In the genomic region with DNA sequence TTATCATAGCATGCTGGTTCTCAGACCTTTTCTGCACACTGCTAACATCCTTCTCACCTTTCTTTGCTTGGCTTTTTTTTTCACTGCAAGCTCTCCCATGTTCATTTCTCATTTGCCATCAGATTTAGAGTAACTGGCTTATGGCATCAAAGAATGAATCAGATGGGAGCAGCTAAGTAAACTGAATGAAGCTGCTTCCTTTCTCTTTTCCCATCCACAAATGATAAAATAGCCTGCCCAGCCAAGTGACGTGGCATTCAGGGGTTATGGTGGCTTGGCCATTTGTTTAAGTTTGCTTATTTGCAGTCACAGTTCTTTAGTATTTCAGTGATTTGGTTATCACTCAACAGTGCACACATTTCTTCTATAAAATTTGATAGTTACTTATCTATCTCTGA, we compare ENCODE assay signal across 23 cellular contexts.
DNase-seq lines count a peak whose midpoint lies in the region; ATAC-seq and TF ChIP-seq lines count a peak whose summit lies in the region.
"Had no signal": no experiment of that assay in that cellular context is flagged by ENCODE, and none has a peak within 500 bp of the region (broad histone marks: within the 10 kb centered on the region; RNA-seq: fewer than 3 reads in every experiment).

No MANE protein-coding gene starts in this region.

- TF ChIP-seq CTCF in H9 (conservative IDR thresholded peaks at IDR 0.05) (no peak), hepatocyte (IDR thresholded peaks at IDR 0.05; ENCODE audit: poor library complexity) (no peak)

- no peak overlapping the region for H3T11ph ChIP-seq in H9 (ENCODE audit: low read length)

- H3K4me1 ChIP-seq in H9 (ENCODE audit: insufficient read depth, low read length) (no peaks in the 10 kb centered on the region), hepatocyte (ENCODE audit: insufficient read depth) (no peaks in the 10 kb centered on the region)
- H3K4me1 ChIP-seq: SJSA1 had no signal

- H3K79me2 ChIP-seq in H9 (ENCODE audit: insufficient read depth, low read length) (no peaks in the 10 kb centered on the region), hepatocyte (no peaks in the 10 kb centered on the region)

- no peak overlapping the region for H2BK5ac ChIP-seq in H9 (ENCODE audit: insufficient read length, low read length)

- H3K27ac ChIP-seq in H9 (ENCODE audit: insufficient read length, low read depth, low read length) = no peak overlapping the region
- H3K27ac ChIP-seq in hepatocyte = no peak overlapping the region
- H3K27ac ChIP-seq: SJSA1 had no signal

- no peaks in the 10 kb centered on the region for H3K79me1 ChIP-seq in H9 (ENCODE audit: insufficient read depth, low read depth, low read length, poor library complexity, severe bottlenecking)

- H2AFZ ChIP-seq in H9 (ENCODE audit: low read length) (peak overlapping the region; percentile 45), hepatocyte (no peak overlapping the region)

- no peak overlapping the region for H3K4me2 ChIP-seq in H9 (ENCODE audit: insufficient read depth, insufficient read length, low read length)
- H3K4me2 ChIP-seq in hepatocyte = peak overlapping the region; percentile 37

- DNase-seq in H9 (no peak), NCI-H69 (lab: John Stamatoyannopoulos, UW) (peak; percentile 37), hepatocyte (ENCODE audit: low spot score) (no peak), NCI-H2196 (lab: John Stamatoyannopoulos, UW; ENCODE audit: unreplicated experiment) (no peak)
- no peak for DNase-seq in activated CD8-positive, alpha-beta memory T cell treated with anti-CD3 and anti-CD28 coated beads, Interleukin-2, amount 50 U/mL, for 4 hours
- DNase-seq: C1 segment of cervical spinal cord; CD4-positive, alpha-beta memory T cell; COR-L47; DMS53; GDM1; NCI-H1092; NCI-H1417 treated with DMSO at 0.1 percent for 48 hours; NCI-H1694 treated with DMSO at 0.1 percent for 48 hours; NCI-H2081; NCI-H82; NK-92 treated with Interleukin-12 subunit alpha and Interleukin-12 subunit beta, amount 100 ng/mL, for 24 hours; Right ventricle myocardium superior; RPMI8226; T-helper 1 cell had no signal

- H3K56ac ChIP-seq in H9 (ENCODE audit: insufficient read length, low read depth, low read length) = no peak overlapping the region

- no peaks in the 10 kb centered on the region for H3K23me2 ChIP-seq in H9 (ENCODE audit: insufficient read length, low read depth, low read length, poor library complexity, severe bottlenecking)

- H2BK15ac ChIP-seq in H9 (ENCODE audit: low read depth, low read length) = no peak overlapping the region

- no peaks in the 10 kb centered on the region for H3K27me3 Mint-ChIP-seq in H9 (ENCODE audit: low read depth)
- H3K27me3 Mint-ChIP-seq: CD4-positive, alpha-beta memory T cell had no signal

- no peaks in the 10 kb centered on the region for H3K36me3 Mint-ChIP-seq in H9 (ENCODE audit: insufficient read depth in 1 of 3, low read depth in 3 of 3)
- H3K36me3 Mint-ChIP-seq: CD4-positive, alpha-beta memory T cell had no signal

- no peak overlapping the region for H3K18ac ChIP-seq in H9 (ENCODE audit: insufficient read length, low read depth, low read length)

- no peak overlapping the region for H2BK120ac ChIP-seq in H9 (ENCODE audit: low read depth, low read length, poor library complexity, severe bottlenecking)

- H4K5ac ChIP-seq in H9 (ENCODE audit: insufficient read length, low read depth, low read length) = no peak overlapping the region

- no peak overlapping the region for H3K23ac ChIP-seq in H9 (ENCODE audit: insufficient read length, low read depth, low read length)

- H4K20me1 ChIP-seq in H9 (ENCODE audit: control insufficient read depth, insufficient read depth, insufficient read length) = no peaks in the 10 kb centered on the region
- H4K20me1 ChIP-seq in hepatocyte (ENCODE audit: insufficient read depth, poor library complexity, severe bottlenecking) = no peaks in the 10 kb centered on the region

- H3K9me2 ChIP-seq in hepatocyte (replicated peaks; ENCODE audit: insufficient read depth) = no peaks in the 10 kb centered on the region

- H2AK5ac ChIP-seq in H9 (ENCODE audit: insufficient read length, low read length) = no peak overlapping the region

- H3K36me3 ChIP-seq in hepatocyte (replicated peaks; ENCODE audit: insufficient read depth, low read depth) = no peaks in the 10 kb centered on the region
- H3K36me3 ChIP-seq: SJSA1 had no signal

- H3K14ac ChIP-seq in H9 (ENCODE audit: insufficient read depth, low read length) = no peak overlapping the region

- H4K8ac ChIP-seq in H9 (replicated peaks; ENCODE audit: insufficient read length, low read depth, low read length) = no peak overlapping the region

- H3K9me3 ChIP-seq in H9 (ENCODE audit: control insufficient read depth, low read depth, low read length) (no peaks in the 10 kb centered on the region), hepatocyte (ENCODE audit: low read depth) (no peaks in the 10 kb centered on the region)
- H3K9me3 ChIP-seq: SJSA1 had no signal

- H2BK20ac ChIP-seq in H9 (ENCODE audit: low read depth, low read length, poor library complexity, severe bottlenecking) = no peak overlapping the region

- no peak overlapping the region for H3K4ac ChIP-seq in H9 (ENCODE audit: low read depth, low read length)

- H3K4me3 Mint-ChIP-seq in H9 = no peak overlapping the region
- H3K4me3 Mint-ChIP-seq: CD4-positive, alpha-beta memory T cell had no signal

- H3K4me1 Mint-ChIP-seq in H9 = peaks cover 11 to 12% of the 10 kb centered on the region in 2 experiments
- H3K4me1 Mint-ChIP-seq: CD4-positive, alpha-beta memory T cell had no signal

- H3K9ac ChIP-seq in H9 (ENCODE audit: extremely low read depth, insufficient read length, low read length) = no peak overlapping the region

- no peak overlapping the region for H3K4me3 ChIP-seq in hepatocyte
- H3K4me3 ChIP-seq: GM12878, SJSA1 had no signal

- H3K27me3 ChIP-seq in H9 (ENCODE audit: insufficient read depth, low read length) (no peaks in the 10 kb centered on the region), hepatocyte (no peaks in the 10 kb centered on the region)
- H3K27me3 ChIP-seq: SJSA1 had no signal

- H3K27ac Mint-ChIP-seq in H9 = no peak overlapping the region; a peak in 1 of 7 replicates
- H3K27ac Mint-ChIP-seq: CD4-positive, alpha-beta memory T cell had no signal

- WGBS in H9 (ENCODE audit: extremely low coverage, insufficient read length, low lambda C conversion rate) = no CpG with 5 or more reads among the region's 1 CpG
- 68% methylated on average over 1 of the region's 1 CpG for WGBS in hepatocyte (ENCODE audit: low lambda C conversion rate, missing lambda C conversion rate)

- H3K9me3 Mint-ChIP-seq in H9 = no peaks in the 10 kb centered on the region

- no peak overlapping the region for H2BK12ac ChIP-seq in H9 (ENCODE audit: insufficient read length, low read depth, low read length)

- no peak overlapping the region for H4K91ac ChIP-seq in H9 (ENCODE audit: insufficient read length, low read depth, low read length)

- ATAC-seq in HG03342 (IDR thresholded peaks at IDR 0.05; ENCODE audit: unreplicated experiment) = no peak
- ATAC-seq in HG02981 (IDR thresholded peaks at IDR 0.05; ENCODE audit: unreplicated experiment) = no peak
- ATAC-seq: GM12878 had no signal
